ENCODE assay signal across 1 cellular context in the genomic region with DNA sequence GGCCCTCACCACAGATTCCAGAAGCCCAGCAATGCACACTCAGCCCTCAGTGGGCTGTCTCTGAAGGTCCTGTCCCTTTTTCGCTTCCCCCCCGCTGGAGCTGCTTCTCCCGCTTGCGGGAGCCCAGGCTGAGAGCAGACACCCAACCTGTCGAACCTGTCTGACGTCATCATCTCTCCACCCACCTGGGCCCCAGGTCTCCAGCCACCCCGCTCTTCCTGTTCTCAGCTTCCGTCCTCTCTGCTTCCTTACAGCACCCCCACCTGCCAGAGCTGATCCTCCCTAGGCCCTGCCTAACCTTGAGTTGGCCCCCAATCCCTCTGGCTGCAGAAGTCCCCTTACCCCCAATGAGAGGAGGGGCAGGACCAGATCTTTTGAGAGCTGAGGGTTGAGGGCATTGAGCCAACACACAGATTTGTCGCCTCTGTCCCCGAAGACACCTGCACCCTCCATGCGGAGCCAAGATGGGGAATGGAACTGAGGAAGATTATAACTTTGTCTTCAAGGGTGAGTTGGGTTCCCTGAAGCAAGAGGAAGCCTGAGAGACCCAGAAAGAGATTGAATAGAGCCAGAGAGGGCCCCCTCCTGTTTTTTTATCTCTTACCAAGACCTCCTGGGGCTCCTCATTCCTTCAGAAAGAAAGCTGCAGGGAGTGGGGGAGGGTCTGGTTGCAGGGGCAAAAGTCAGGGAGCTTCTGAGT.
TF ChIP-seq lines count a peak whose summit lies in the region.

A gene (plus strand): TSS at position 224 of the 700 bp plus-strand sequence. CDS start 241 bp downstream, at position 465.

TF ChIP-seq in GM23338, 12 proteins besides CTCF, POLR2A, EP300 and RAD21 (continued from another document):
- TF ChIP-seq, protein P1, sequence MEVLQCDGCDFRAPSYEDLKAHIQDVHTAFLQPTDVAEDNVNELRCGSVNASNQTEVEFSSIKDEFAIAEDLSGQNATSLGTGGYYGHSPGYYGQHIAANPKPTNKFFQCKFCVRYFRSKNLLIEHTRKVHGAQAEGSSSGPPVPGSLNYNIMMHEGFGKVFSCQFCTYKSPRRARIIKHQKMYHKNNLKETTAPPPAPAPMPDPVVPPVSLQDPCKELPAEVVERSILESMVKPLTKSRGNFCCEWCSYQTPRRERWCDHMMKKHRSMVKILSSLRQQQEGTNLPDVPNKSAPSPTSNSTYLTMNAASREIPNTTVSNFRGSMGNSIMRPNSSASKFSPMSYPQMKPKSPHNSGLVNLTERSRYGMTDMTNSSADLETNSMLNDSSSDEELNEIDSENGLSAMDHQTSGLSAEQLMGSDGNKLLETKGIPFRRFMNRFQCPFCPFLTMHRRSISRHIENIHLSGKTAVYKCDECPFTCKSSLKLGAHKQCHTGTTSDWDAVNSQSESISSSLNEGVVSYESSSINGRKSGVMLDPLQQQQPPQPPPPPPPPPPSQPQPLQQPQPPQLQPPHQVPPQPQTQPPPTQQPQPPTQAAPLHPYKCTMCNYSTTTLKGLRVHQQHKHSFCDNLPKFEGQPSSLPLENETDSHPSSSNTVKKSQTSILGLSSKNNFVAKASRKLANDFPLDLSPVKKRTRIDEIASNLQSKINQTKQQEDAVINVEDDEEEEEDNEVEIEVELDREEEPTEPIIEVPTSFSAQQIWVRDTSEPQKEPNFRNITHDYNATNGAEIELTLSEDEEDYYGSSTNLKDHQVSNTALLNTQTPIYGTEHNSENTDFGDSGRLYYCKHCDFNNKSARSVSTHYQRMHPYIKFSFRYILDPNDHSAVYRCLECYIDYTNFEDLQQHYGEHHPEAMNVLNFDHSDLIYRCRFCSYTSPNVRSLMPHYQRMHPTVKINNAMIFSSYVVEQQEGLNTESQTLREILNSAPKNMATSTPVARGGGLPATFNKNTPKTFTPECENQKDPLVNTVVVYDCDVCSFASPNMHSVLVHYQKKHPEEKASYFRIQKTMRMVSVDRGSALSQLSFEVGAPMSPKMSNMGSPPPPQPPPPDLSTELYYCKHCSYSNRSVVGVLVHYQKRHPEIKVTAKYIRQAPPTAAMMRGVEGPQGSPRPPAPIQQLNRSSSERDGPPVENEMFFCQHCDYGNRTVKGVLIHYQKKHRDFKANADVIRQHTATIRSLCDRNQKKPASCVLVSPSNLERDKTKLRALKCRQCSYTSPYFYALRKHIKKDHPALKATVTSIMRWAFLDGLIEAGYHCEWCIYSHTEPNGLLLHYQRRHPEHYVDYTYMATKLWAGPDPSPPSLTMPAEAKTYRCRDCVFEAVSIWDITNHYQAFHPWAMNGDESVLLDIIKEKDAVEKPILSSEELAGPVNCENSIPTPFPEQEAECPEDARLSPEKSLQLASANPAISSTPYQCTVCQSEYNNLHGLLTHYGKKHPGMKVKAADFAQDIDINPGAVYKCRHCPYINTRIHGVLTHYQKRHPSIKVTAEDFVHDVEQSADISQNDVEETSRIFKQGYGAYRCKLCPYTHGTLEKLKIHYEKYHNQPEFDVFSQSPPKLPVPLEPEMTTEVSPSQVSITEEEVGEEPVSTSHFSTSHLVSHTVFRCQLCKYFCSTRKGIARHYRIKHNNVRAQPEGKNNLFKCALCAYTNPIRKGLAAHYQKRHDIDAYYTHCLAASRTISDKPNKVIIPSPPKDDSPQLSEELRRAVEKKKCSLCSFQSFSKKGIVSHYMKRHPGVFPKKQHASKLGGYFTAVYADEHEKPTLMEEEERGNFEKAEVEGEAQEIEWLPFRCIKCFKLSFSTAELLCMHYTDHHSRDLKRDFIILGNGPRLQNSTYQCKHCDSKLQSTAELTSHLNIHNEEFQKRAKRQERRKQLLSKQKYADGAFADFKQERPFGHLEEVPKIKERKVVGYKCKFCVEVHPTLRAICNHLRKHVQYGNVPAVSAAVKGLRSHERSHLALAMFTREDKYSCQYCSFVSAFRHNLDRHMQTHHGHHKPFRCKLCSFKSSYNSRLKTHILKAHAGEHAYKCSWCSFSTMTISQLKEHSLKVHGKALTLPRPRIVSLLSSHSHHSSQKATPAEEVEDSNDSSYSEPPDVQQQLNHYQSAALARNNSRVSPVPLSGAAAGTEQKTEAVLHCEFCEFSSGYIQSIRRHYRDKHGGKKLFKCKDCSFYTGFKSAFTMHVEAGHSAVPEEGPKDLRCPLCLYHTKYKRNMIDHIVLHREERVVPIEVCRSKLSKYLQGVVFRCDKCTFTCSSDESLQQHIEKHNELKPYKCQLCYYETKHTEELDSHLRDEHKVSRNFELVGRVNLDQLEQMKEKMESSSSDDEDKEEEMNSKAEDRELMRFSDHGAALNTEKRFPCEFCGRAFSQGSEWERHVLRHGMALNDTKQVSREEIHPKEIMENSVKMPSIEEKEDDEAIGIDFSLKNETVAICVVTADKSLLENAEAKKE (CRISPR knock-in tag; IDR thresholded peaks at IDR 0.05): 0 out of 2 replicates have a peak, but pooled peaks have one; percentile 8
